In the genomic region with DNA sequence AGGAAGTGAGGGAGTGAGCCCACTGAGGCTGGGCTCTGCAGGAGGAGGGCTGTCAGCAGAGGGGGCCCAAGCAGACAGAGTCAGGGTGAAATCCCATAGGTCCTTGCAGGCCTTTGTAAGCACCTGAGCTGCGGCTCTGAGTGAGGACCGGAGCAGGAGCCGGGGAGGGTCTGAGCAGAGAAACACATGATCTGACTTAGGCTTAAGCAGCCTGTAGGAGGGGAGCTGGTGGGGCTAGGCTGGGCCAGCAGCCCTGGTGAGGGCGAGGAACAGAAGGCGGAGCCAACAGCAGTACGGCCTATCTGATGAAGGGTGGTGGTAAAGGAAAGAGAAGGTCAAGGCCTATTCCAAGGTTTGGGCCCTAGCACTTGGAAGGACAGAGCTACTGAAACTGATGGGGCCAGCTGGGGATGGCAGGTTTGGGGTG, we compare ENCODE assay signal across 17 cellular contexts. TPM values are rescaled to one million over a fixed set of nuclear protein-coding genes. Genes with fewer than 3 reads are reported as not detected.
DNase-seq lines count a peak whose midpoint lies in the region; FAIRE-seq and TF ChIP-seq lines count a peak whose summit lies in the region.
"Had no signal": no experiment of that assay in that cellular context is flagged by ENCODE, and none has a peak within 500 bp of the region (broad histone marks: within the 10 kb centered on the region; RNA-seq: fewer than 3 reads in every experiment).

No MANE protein-coding gene starts in this region.

- DNase-seq in NT2/D1 (ENCODE audit: low read depth, low spot score) (no peak), fibroblast of villous mesenchyme (ENCODE audit: low read depth) (peak; percentile 44), osteocyte (ENCODE audit: extremely low spot score, unreplicated experiment) (peak; percentile 76), UCSD-AML1 (lab: John Stamatoyannopoulos, UW; ENCODE audit: unreplicated experiment) (no peak), DMS79 treated with DMSO at 0.1 percent for 48 hours (lab: John Stamatoyannopoulos, UW) (no peak), substantia nigra (lab: John Stamatoyannopoulos, UW) (no peak), germinal center (ENCODE audit: low spot score) (no peak)
- DNase-seq: activated naive CD8-positive, alpha-beta T cell treated with anti-CD3 and anti-CD28 coated beads, Interleukin-2, amount 50 U/mL, for 24 hours; activated T-cell treated with anti-CD3 and anti-CD28 coated beads for 4 hours; BE2C; colonic mucosa; DMS79; esophagus squamous epithelium; mammary epithelial cell; MM.1S; stimulated activated CD4-positive, alpha-beta T cell treated with anti-CD3 and anti-CD28 coated beads, Interleukin-2, amount 100 ng/mL, for 48 hours had no signal

- peak; percentile 99 for FAIRE-seq in G401.6 (lab: Jason Lieb, UNC)

- H3K9ac ChIP-seq in NT2/D1 (ENCODE audit: insufficient read length, low read depth): peak overlapping the region; percentile 42

- H3K36me3 ChIP-seq in NT2/D1 (ENCODE audit: insufficient read depth, insufficient read length, low read length): no peaks in the 10 kb centered on the region
- H3K36me3 ChIP-seq: BE2C, colonic mucosa, esophagus squamous epithelium had no signal

- no peaks in the 10 kb centered on the region for H3K9me3 ChIP-seq in NT2/D1 (ENCODE audit: insufficient read depth, low read length)
- H3K9me3 ChIP-seq: BE2C, colonic mucosa had no signal

- peaks cover 35% of the 10 kb centered on the region for H3K4me1 Mint-ChIP-seq in osteocyte (ENCODE audit: unreplicated experiment)

- no peaks in the 10 kb centered on the region for H3K27me3 Mint-ChIP-seq in osteocyte (ENCODE audit: unreplicated experiment)
- H3K27me3 Mint-ChIP-seq: activated naive CD8-positive, alpha-beta T cell treated with anti-CD3 and anti-CD28 coated beads, Interleukin-2, amount 50 U/mL, for 24 hours had no signal

- peaks cover 24% of the 10 kb centered on the region for H3K4me1 ChIP-seq in NT2/D1 (ENCODE audit: insufficient read depth, insufficient read length)
- H3K4me1 ChIP-seq: colonic mucosa had no signal

- H3K27ac Mint-ChIP-seq in osteocyte (ENCODE audit: unreplicated experiment): peak overlapping the region; percentile 35
- H3K27ac Mint-ChIP-seq: activated naive CD8-positive, alpha-beta T cell treated with anti-CD3 and anti-CD28 coated beads, Interleukin-2, amount 50 U/mL, for 24 hours had no signal

- H3K4me3 ChIP-seq in NT2/D1 (ENCODE audit: insufficient read length, low read depth) (no peak overlapping the region), fibroblast of villous mesenchyme (ENCODE audit: low read depth, low read length) (no peak overlapping the region)
- H3K4me3 ChIP-seq: colonic mucosa, esophagus squamous epithelium had no signal

- no peak overlapping the region for H3K4me3 Mint-ChIP-seq in osteocyte (ENCODE audit: unreplicated experiment)
- H3K4me3 Mint-ChIP-seq: activated naive CD8-positive, alpha-beta T cell treated with anti-CD3 and anti-CD28 coated beads, Interleukin-2, amount 50 U/mL, for 24 hours had no signal

- TF ChIP-seq CTCF in fibroblast of villous mesenchyme (IDR thresholded peaks at IDR 0.05; ENCODE audit: insufficient read depth, low read depth, low read length) (no peak), osteocyte (IDR thresholded peaks at IDR 0.05) (no peak)

- no peaks in the 10 kb centered on the region for H3K36me3 Mint-ChIP-seq in osteocyte (ENCODE audit: unreplicated experiment)

- no peaks in the 10 kb centered on the region for H3K9me3 Mint-ChIP-seq in osteocyte (ENCODE audit: unreplicated experiment)
- H3K9me3 Mint-ChIP-seq: activated naive CD8-positive, alpha-beta T cell treated with anti-CD3 and anti-CD28 coated beads, Interleukin-2, amount 50 U/mL, for 24 hours had no signal

- no peak overlapping the region for H3K27ac ChIP-seq in substantia nigra (ENCODE audit: low read depth, low read length, poor library complexity, severe bottlenecking)
- H3K27ac ChIP-seq: colonic mucosa had no signal

- H3K27me3 ChIP-seq in NT2/D1 (ENCODE audit: insufficient read depth, insufficient read length): no peaks in the 10 kb centered on the region
- H3K27me3 ChIP-seq: BE2C, colonic mucosa, esophagus squamous epithelium had no signal

RNA-seq across cellular contexts. Expression of a gene that starts 26.9 kb away (rescaled TPM):
- 3.9 and 5.2 TPM in 2 replicates for total RNA-seq in fibroblast of villous mesenchyme
- 8.1 and 9.6 TPM in 2 replicates for total RNA-seq in osteocyte

Comparison
In these comparisons a context has a peak if more than half of its experiments do, and no peak if none do; other contexts are left out.
1. DNase-seq: peak in fibroblast of villous mesenchyme (single experiment) and osteocyte (single experiment); none in NT2/D1 (single experiment), UCSD-AML1 (single experiment), DMS79 treated with DMSO at 0.1 percent for 48 hours (single experiment), substantia nigra (0 of 49) and germinal center (single experiment).